In the genomic region with DNA sequence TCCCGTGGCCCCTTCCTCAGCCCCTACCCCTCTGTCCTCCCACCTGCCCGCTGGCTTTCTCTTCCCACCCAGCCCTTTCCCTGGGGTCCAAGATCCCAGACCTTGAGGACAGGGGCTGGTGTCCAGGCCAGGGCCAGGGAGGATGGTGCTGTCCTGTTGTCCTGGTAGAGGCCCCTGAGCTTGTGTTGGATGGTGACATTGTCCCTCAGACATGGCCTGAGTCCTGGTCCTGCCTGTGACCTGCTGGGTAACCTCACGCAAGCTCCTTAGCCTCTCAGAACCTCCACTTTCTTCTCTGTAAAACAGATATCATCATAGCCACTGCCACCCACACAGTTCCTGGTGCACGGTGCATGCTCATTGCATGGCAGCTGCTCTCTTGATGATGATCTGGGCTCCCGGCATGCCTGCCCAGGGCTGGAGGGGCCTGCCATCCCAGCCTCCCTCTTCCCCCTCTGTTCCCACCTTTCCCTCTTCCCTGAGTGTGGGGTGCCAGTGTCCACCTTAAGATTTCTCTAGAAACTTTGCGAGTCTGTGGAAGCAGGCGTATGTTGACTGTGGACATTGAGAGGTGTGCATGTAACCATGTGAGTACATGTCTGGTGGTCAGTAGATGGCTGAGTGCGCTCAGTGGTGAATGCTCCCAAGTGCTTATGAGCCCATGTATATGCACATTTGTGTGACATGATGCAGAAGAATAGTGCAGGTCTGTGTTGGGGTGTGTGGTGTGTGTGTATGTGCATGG, we compare ENCODE assay signal across 12 cellular contexts.
A peak's percentile ranks its signal among the peaks of the same experiment; 100 is the strongest.
DNase-seq lines count a peak whose midpoint lies in the region; ATAC-seq, FAIRE-seq and TF ChIP-seq lines count a peak whose summit lies in the region.
"Had no signal": no experiment of that assay in that cellular context is flagged by ENCODE, and none has a peak within 500 bp of the region (broad histone marks: within the 10 kb centered on the region; RNA-seq: fewer than 3 reads in every experiment).

No MANE protein-coding gene starts in this region.

- TF ChIP-seq CTCF in 22Rv1 (IDR thresholded peaks at IDR 0.05) (no peak), IMR-90 (conservative IDR thresholded peaks at IDR 0.05; ENCODE audit: low read depth, low read length) (no peak), K562 (IDR thresholded peaks at IDR 0.05 in 2 of 3, conservative IDR thresholded peaks at IDR 0.05 in 1 of 3; ENCODE audit: insufficient read depth in 2 of 3, low read depth in 1 of 3, low read length in 3 of 3) (no peak)

- H3K27ac ChIP-seq in 22Rv1, result peak overlapping the region; percentile 60
- H3K27ac ChIP-seq in IMR-90 (ENCODE audit: insufficient read depth, low read length), result no peak overlapping the region
- no peak overlapping the region for H3K27ac ChIP-seq in K562 (ENCODE audit: extremely low read depth, low read depth, low read length)
- H3K27ac ChIP-seq in rectal smooth muscle tissue (ENCODE audit: low read depth, low read length), result no peak overlapping the region
- H3K27ac ChIP-seq: stomach had no signal

- no peak overlapping the region for H2BK5ac ChIP-seq in IMR-90 (ENCODE audit: low read depth, low read length, poor library complexity, severe bottlenecking)

- peak overlapping the region; percentile 72; the same call in 1 of the 2 replicates for H2AK5ac ChIP-seq in IMR-90 (ENCODE audit: low read depth, low read length)

- CTCF ChIA-PET in IMR-90 (lab: Yijun Ruan, JAX), result no interaction called here
- CTCF ChIA-PET in K562 (lab: Yijun Ruan, JAX; ENCODE audit: low intra/inter-chr PET ratio), result no interaction called here

- intact Hi-C loops in IMR-90 (cut with micrococcal nuclease), result no loop called here
- intact Hi-C loops in K562 (cut with micrococcal nuclease), result no loop called here

- H4K5ac ChIP-seq in IMR-90 (ENCODE audit: low read depth, low read length), result no peak overlapping the region

- TF ChIP-seq RAD21 in IMR-90 (IDR thresholded peaks at IDR 0.05; ENCODE audit: low read length) (no peak), K562 (CRISPR knock-in tag; conservative IDR thresholded peaks at IDR 0.05 in 1 of 2, IDR thresholded peaks at IDR 0.05 in 1 of 2) (no peak)

- 0 out of 2 replicates have a peak overlapping the region, but pooled peaks have one; percentile 50 for H3K23ac ChIP-seq in IMR-90 (ENCODE audit: low read depth, low read length)

- BruUV-seq in IMR-90 (replicated peaks; lab: Mats Ljungman, UMichigan) (no TSS peak), K562 (replicated peaks; lab: Mats Ljungman, UMichigan) (no TSS peak)

- H4K91ac ChIP-seq in IMR-90 (ENCODE audit: insufficient read depth, low read depth, low read length), result no peak overlapping the region

- H3K18ac ChIP-seq in IMR-90 (ENCODE audit: low read depth, low read length), result no peak overlapping the region

- no peak overlapping the region for H4K8ac ChIP-seq in IMR-90 (ENCODE audit: low read depth in 2 of 2, low read length in 2 of 2)

- DNase-seq in IMR-90, result no peak
- no peak for DNase-seq in K562 (ENCODE audit: extremely low read depth in 1 of 4, low spot score in 3 of 4)
- DNase-seq in NCI-H2029 treated with DMSO at 0.1 percent for 48 hours (lab: John Stamatoyannopoulos, UW), result no peak
- DNase-seq: BE2C, NCI-H446, stomach had no signal

- FAIRE-seq in K562 (lab: Jason Lieb, UNC), result no peak
- FAIRE-seq: H54 had no signal

- H3K56ac ChIP-seq in IMR-90 (ENCODE audit: extremely low read depth, insufficient read depth, low read length), result no peak overlapping the region

- H3K79me2 ChIP-seq in K562 (ENCODE audit: control insufficient read depth, insufficient read depth, low read length), result no peaks in the 10 kb centered on the region

- no peak overlapping the region for H3K14ac ChIP-seq in IMR-90 (replicated peaks; ENCODE audit: low read depth, low read length)

- H3K36me3 ChIP-seq in IMR-90 (ENCODE audit: control insufficient read depth, insufficient read depth, low read length), result no peaks in the 10 kb centered on the region
- no peaks in the 10 kb centered on the region for H3K36me3 ChIP-seq in K562 (ENCODE audit: control insufficient read depth, insufficient read depth, low read length)
- H3K36me3 ChIP-seq in rectal smooth muscle tissue (ENCODE audit: control insufficient read depth, insufficient read depth, low read length), result no peaks in the 10 kb centered on the region
- H3K36me3 ChIP-seq: BE2C, stomach had no signal

- TF ChIP-seq POLR2A in IMR-90 (IDR thresholded peaks at IDR 0.05; ENCODE audit: low read depth, low read length) (no peak), K562 (conservative IDR thresholded peaks at IDR 0.05) (no peak)

- no peaks in the 10 kb centered on the region for H3K79me1 ChIP-seq in IMR-90 (ENCODE audit: low read depth in 1 of 2, low read length in 2 of 2)

- H3K4ac ChIP-seq in IMR-90 (ENCODE audit: low read depth, low read length), result no peak overlapping the region

- H2BK20ac ChIP-seq in IMR-90 (ENCODE audit: low read depth, low read length), result peak overlapping the region; percentile 9; the same call in 1 of the 2 replicates

- no peak overlapping the region for H2AFZ ChIP-seq in IMR-90 (replicated peaks; ENCODE audit: low read length, poor library complexity)
- H2AFZ ChIP-seq in K562 (ENCODE audit: low read depth, low read length), result no peak overlapping the region

- POLR2A ChIA-PET in IMR-90 (lab: Charles Lee; ENCODE audit: unreplicated experiment), result no interaction called here
- POLR2A ChIA-PET in K562 (lab: Yijun Ruan, JAX), result no interaction called here

- H3K4me3 ChIP-seq in IMR-90 (ENCODE audit: insufficient read depth, low read depth, low read length) (no peak overlapping the region), K562 (no peak overlapping the region), rectal smooth muscle tissue (ENCODE audit: low read length) (peak overlapping the region; percentile 22)

- no peak for TF ChIP-seq EP300 in K562 (IDR thresholded peaks at IDR 0.05; ENCODE audit: low read length)

- no peak overlapping the region for H2AK9ac ChIP-seq in IMR-90 (replicated peaks; ENCODE audit: low read depth, low read length, poor library complexity)

- peaks cover 13% of the 10 kb centered on the region for H3K9me1 ChIP-seq in IMR-90 (ENCODE audit: insufficient read depth, low read length)
- no peaks in the 10 kb centered on the region for H3K9me1 ChIP-seq in K562 (ENCODE audit: control insufficient read depth, insufficient read depth, low read length)

- ATAC-seq in IMR-90 (ENCODE audit: low read depth), result no peak
- ATAC-seq in K562, result no peak
- ATAC-seq in HG02970 (IDR thresholded peaks at IDR 0.05; ENCODE audit: low FRiP score, unreplicated experiment), result no peak
- ATAC-seq in HG03039 (IDR thresholded peaks at IDR 0.05; ENCODE audit: unreplicated experiment), result no peak
- ATAC-seq in GM21737 (IDR thresholded peaks at IDR 0.05; ENCODE audit: unreplicated experiment), result no peak

- 0 out of 3 replicates have a peak overlapping the region, but pooled peaks have one; percentile 41 for H2BK15ac ChIP-seq in IMR-90 (ENCODE audit: low read depth, low read length)

- H3K9me3 ChIP-seq in IMR-90 (ENCODE audit: control insufficient read depth, insufficient read depth, low read length) (no peaks in the 10 kb centered on the region), K562 (replicated peaks; ENCODE audit: control insufficient read depth, insufficient read depth, low read depth, low read length) (no peaks in the 10 kb centered on the region)
- H3K9me3 ChIP-seq: BE2C, stomach had no signal

- 89% methylated on average over 3 of the region's 8 CpGs; no CpG with 5 or more reads in 1 of the 2 experiments for WGBS in IMR-90 (ENCODE audit: extremely low coverage in 2 of 2, insufficient read length in 1 of 2), 2 experiments
- WGBS in K562 (ENCODE audit: insufficient coverage, low coverage, missing lambda C conversion rate), result 13% methylated on average over 6 of the region's 8 CpGs

- dilution Hi-C loops in IMR-90 (cut with HindIII; ENCODE audit: low sequenced_read_pairs, unreplicated experiment), result no loop called here

- H3K4me2 ChIP-seq in IMR-90 (ENCODE audit: low read depth, low read length) (no peak overlapping the region), K562 (ENCODE audit: insufficient read depth, low read length) (no peak overlapping the region)

- H3K9ac ChIP-seq in IMR-90 (ENCODE audit: low read depth, low read length), result no peak overlapping the region
- H3K9ac ChIP-seq in K562 (ENCODE audit: insufficient read depth in 1 of 2, low read depth in 2 of 2, low read length in 2 of 2), result no peak overlapping the region
- no peak overlapping the region for H3K9ac ChIP-seq in rectal smooth muscle tissue (ENCODE audit: low read length)

- H3K4me1 ChIP-seq in IMR-90 (ENCODE audit: control insufficient read depth, insufficient read depth, low read length) (peaks cover 7% of the 10 kb centered on the region), K562 (replicated peaks in 1 of 2; ENCODE audit: control insufficient read depth in 2 of 2, insufficient read depth in 2 of 2, low read length in 2 of 2) (peaks cover 0 to 13% of the 10 kb centered on the region in 2 experiments; a peak in 3 of 5 replicates), rectal smooth muscle tissue (ENCODE audit: control insufficient read depth, insufficient read depth, low read length) (peaks cover 4% of the 10 kb centered on the region)

- H3K27me3 ChIP-seq in IMR-90 (ENCODE audit: control insufficient read depth, insufficient read depth, low read length) (peaks cover 62% of the 10 kb centered on the region), K562 (ENCODE audit: control insufficient read depth in 2 of 2, insufficient read depth in 2 of 2, low read length in 2 of 2) (peaks cover 5 to 49% of the 10 kb centered on the region in 2 experiments; a peak in 4 of 5 replicates), rectal smooth muscle tissue (ENCODE audit: control insufficient read depth, insufficient read depth, low read length) (no peaks in the 10 kb centered on the region)
- H3K27me3 ChIP-seq: BE2C had no signal

- in situ Hi-C loops in IMR-90 (cut with MboI; ENCODE audit: low sequenced_read_pairs), result no loop called here
- in situ Hi-C loops in K562 (cut with MboI), result no loop called here

- H2BK120ac ChIP-seq in IMR-90 (ENCODE audit: low read depth, low read length), result no peak overlapping the region

- H4K20me1 ChIP-seq in IMR-90 (ENCODE audit: insufficient read depth, low read length) (peaks cover 5% of the 10 kb centered on the region), K562 (replicated peaks; ENCODE audit: control insufficient read depth, insufficient read depth, low read length) (peaks cover 4% of the 10 kb centered on the region; the same call in 1 of the 2 replicates)

TF ChIP-seq in IMR-90, 13 proteins besides CTCF, POLR2A, EP300 and RAD21:
- TF ChIP-seq RFX5 (IDR thresholded peaks at IDR 0.05; ENCODE audit: low read depth, low read length) (no peak), FOS (IDR thresholded peaks at IDR 0.05; ENCODE audit: low read depth, low read length) (no peak)

TF ChIP-seq in K562, 482 proteins besides CTCF, POLR2A, EP300 and RAD21:
- TF ChIP-seq EGR1 (conservative IDR thresholded peaks at IDR 0.05), result peak; percentile 46; the same call in 1 of the 2 replicates
- no peak for TF ChIP-seq NR2C1 (IDR thresholded peaks at IDR 0.05)
- TF ChIP-seq NR2C1 (tag; IDR thresholded peaks at IDR 0.05), result no peak
